Comparison of ENCODE assay signal across 29 cellular contexts in genomic region chr6:1580109-1580508, GRCh38. TPM values are rescaled to one million over a fixed set of nuclear protein-coding genes. Genes with fewer than 3 reads are reported as not detected.
"Had no signal": no experiment of that assay in that cellular context is flagged by ENCODE, and none has a peak within 500 bp of the region (broad histone marks: within the 10 kb centered on the region; RNA-seq: fewer than 3 reads in every experiment).

No MANE protein-coding gene starts in this region.

- ATAC-seq: activated CD4-positive, CD25-positive, alpha-beta regulatory T cell treated with anti-CD3 and anti-CD28 coated beads, Interleukin-2, amount 50 U/mL, for 24 hours; activated naive CD8-positive, alpha-beta T cell treated with anti-CD3 and anti-CD28 coated beads, Interleukin-2, amount 50 U/mL, for 24 hours; activated T-cell treated with anti-CD3 and anti-CD28 coated beads, Interleukin-2, amount 50 U/mL, for 72 hours; effector memory CD8-positive, alpha-beta T cell; esophagus mucosa; left lung; naive thymus-derived CD4-positive, alpha-beta T cell; sciatic nerve had no signal

- H3K36me3 ChIP-seq: colonic mucosa, left lung, tibial artery had no signal

- H3K4me1 ChIP-seq: colonic mucosa, left lung had no signal

- H3K4me3 ChIP-seq: colonic mucosa, dorsolateral prefrontal cortex, hepatocyte, left lung, lung, tibial artery had no signal

- H3K79me2 ChIP-seq: hepatocyte had no signal

- H3K9me3 ChIP-seq: colonic mucosa, left lung, tibial artery had no signal

- H3K27me3 ChIP-seq: colonic mucosa, dorsolateral prefrontal cortex, hepatocyte, left lung, tibial artery had no signal

- H2AFZ ChIP-seq: hepatocyte had no signal

- DNase-seq: activated CD4-positive, alpha-beta memory T cell treated with anti-CD3 and anti-CD28 coated beads, Interleukin-2, amount 10 ng/mL, durations not matched to agents 7 days and 5 days; activated CD4-positive, alpha-beta T cell treated with anti-CD3 and anti-CD28 coated beads, Interleukin-2, amount 10 ng/mL, durations not matched to agents 24 days and 14 days; activated effector memory CD4-positive, alpha-beta T cell treated with Interleukin-2 at 50 U/mL for 16 hours; activated naive CD4-positive, alpha-beta T cell treated with anti-CD3 and anti-CD28 coated beads, Interleukin-2, amount 10 ng/mL, durations not matched to agents 7 days and 5 days; activated naive CD8-positive, alpha-beta T cell treated with anti-CD3 and anti-CD28 coated beads, Interleukin-2, amount 50 U/mL, for 24 hours; activated T-cell treated with anti-CD3 and anti-CD28 coated beads, Interleukin-2, amount 50 U/mL, for 72 hours; anterior cingulate cortex; central memory CD4-positive, alpha-beta T cell; colonic mucosa; dorsolateral prefrontal cortex; effector memory CD8-positive, alpha-beta T cell; foreskin melanocyte; immature natural killer cell; kidney glomerular epithelial cell; left lung; naive thymus-derived CD4-positive, alpha-beta T cell; occipital lobe; posterior cingulate gyrus; stimulated activated CD4-positive, alpha-beta T cell treated with anti-CD3 and anti-CD28 coated beads, Interleukin-2, amount 100 ng/mL, for 48 hours; stimulated activated CD8-positive, alpha-beta memory T cell treated with anti-CD3 and anti-CD28 coated beads, Interleukin-4, amount 100 ng/mL, for 48 hours; stimulated activated naive CD4-positive, alpha-beta T cell treated with Interleukin-2 at 50 U/mL for 16 hours; tibial artery had no signal

- H3K4me2 ChIP-seq: hepatocyte had no signal

- H3K27ac ChIP-seq: colonic mucosa, hepatocyte, left lung, tibial artery, VCaP had no signal

RNA-seq across cellular contexts. Expression of gene FOXC1, which starts 29.6 kb away (rescaled TPM):
- total RNA-seq: naive thymus-derived CD4-positive, alpha-beta T cell; T-helper 2 cell treated with Interferon-gamma antibody and Interleukin-4, amounts not matched to agents 100 ng/mL and 5 ng/mL, for 36 hours had no signal
- polyA plus RNA-seq: naive thymus-derived CD4-positive, alpha-beta T cell had no signal
